8 cellular contexts compared by ENCODE assay signal in the genomic region with DNA sequence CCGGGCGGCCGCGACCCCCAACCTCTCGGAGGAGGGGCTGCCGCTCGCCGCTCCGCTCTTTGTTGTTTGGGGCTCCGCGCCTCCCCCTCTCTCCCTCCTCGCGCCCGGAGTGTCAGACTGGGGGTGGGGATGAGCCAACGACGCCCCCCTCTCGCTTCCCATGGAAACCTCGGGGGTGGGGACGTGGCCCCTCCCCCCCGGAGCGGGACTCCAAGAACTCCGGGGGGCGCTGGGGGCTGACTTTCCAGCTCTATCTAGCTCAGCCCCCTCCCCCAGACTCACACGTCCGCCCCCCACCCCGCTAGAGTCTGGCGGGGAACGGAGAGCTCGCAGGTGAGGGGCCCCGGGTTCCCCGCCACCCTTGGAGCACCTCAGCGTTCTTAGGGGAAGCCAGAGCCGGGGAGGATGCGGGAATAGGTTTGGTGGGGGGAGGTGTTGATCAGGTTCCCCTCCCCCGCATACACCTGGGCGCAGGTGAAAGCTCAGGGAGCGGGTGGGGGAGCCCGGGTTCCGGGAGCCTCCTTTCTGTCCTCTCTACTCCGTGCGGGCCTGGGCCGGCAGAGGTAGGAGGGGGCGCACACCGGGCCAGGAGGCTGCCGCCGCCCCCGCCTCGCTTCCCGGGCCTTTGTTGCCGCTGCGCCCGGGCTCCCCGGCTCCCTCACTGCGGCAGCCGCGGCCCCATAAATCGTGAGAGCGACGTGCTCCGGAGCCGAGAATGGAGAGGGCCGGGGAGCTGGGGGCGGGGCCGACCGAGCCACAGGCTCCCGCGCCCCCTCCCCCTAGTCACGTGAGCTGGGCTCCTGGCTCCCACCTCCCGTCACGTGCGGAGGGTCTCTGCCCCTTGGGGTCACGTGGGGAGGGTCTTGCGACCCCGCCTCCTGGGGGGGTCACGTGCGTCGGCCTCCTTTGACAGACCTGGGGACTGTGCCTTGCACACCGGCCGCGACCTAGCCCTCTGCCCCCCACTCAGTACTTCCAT. TPM values are rescaled to one million over a fixed set of nuclear protein-coding genes. Genes with fewer than 3 reads are reported as not detected.
DNase-seq lines count a peak whose midpoint lies in the region; ATAC-seq and TF ChIP-seq lines count a peak whose summit lies in the region.

No MANE protein-coding gene starts in this region.

- DNase-seq in DMS53 (lab: John Stamatoyannopoulos, UW) (peak; percentile 83), NCI-H1048 (lab: John Stamatoyannopoulos, UW) (peak; percentile 79), SIG-M5 (lab: John Stamatoyannopoulos, UW) (no peak)

- no peaks in the 10 kb centered on the region for H3K9me3 ChIP-seq in iPS-18a (ENCODE audit: control insufficient read depth, low read depth, low read length)
- no peaks in the 10 kb centered on the region for H3K9me3 ChIP-seq in thymus (ENCODE audit: control insufficient read depth)

- no peaks in the 10 kb centered on the region for H3K36me3 ChIP-seq in iPS-18a (ENCODE audit: control insufficient read depth, low read depth, low read length)
- no peaks in the 10 kb centered on the region for H3K36me3 ChIP-seq in thymus (ENCODE audit: control insufficient read depth, insufficient read depth)

- WGBS in thymus = 2% methylated on average over 80 of the region's 80 CpGs

- no peak for ATAC-seq in HG02938 (IDR thresholded peaks at IDR 0.05; ENCODE audit: unreplicated experiment)
- ATAC-seq in GM21723 (IDR thresholded peaks at IDR 0.05; ENCODE audit: unreplicated experiment) = no peak

- H3K27ac ChIP-seq in VCaP = peak overlapping the region; percentile 81
- no peak overlapping the region for H3K27ac ChIP-seq in iPS-18a (ENCODE audit: low read length)
- H3K27ac ChIP-seq in thymus (ENCODE audit: low read depth) = no peak overlapping the region

- H3K4me1 ChIP-seq in iPS-18a (ENCODE audit: control insufficient read depth, low read depth, low read length) = peaks cover 12% of the 10 kb centered on the region
- H3K4me1 ChIP-seq in thymus (ENCODE audit: control insufficient read depth, insufficient read depth, low read length) = peaks cover 17% of the 10 kb centered on the region

- peak overlapping the region; percentile 20 for H3K9ac ChIP-seq in iPS-18a (ENCODE audit: low read length)

- no peak for TF ChIP-seq CTCF in VCaP (conservative IDR thresholded peaks at IDR 0.05)

- H3K4me3 ChIP-seq in iPS-18a (ENCODE audit: low read length) (peak overlapping the region; percentile 54), thymus (ENCODE audit: low read length) (peak overlapping the region; percentile 36)

- H3K27me3 ChIP-seq in iPS-18a (ENCODE audit: control insufficient read depth, insufficient read depth, low read length) = peaks cover 73% of the 10 kb centered on the region
- peaks cover 63% of the 10 kb centered on the region for H3K27me3 ChIP-seq in thymus (ENCODE audit: control insufficient read depth, insufficient read depth)

RNA-seq across cellular contexts. Expression of a gene that starts 1.9 kb away (rescaled TPM):
- polyA plus RNA-seq in thymus = 3.4 TPM

RNA-seq across cellular contexts. Expression of a gene that starts 17.0 kb away (rescaled TPM):
- polyA plus RNA-seq in thymus = 7.4 TPM

RNA-seq across cellular contexts. Expression of a gene that starts 29.4 kb away (rescaled TPM):
- 91.5 TPM for polyA plus RNA-seq in thymus

RNA-seq across cellular contexts. Expression of a gene that starts 46.9 kb away (rescaled TPM):
- not detected for polyA plus RNA-seq in thymus

RNA-seq across cellular contexts. Expression of a gene that starts 47.0 kb away (rescaled TPM):
- polyA plus RNA-seq in thymus = 7.8 TPM
